ENCODE assay signal across 8 cellular contexts in genomic region chr7:2641406-2642393, GRCh38. TPM values are rescaled to one million over a fixed set of nuclear protein-coding genes. Genes with fewer than 3 reads are reported as not detected.
DNase-seq lines count a peak whose midpoint lies in the region; ATAC-seq and TF ChIP-seq lines count a peak whose summit lies in the region.

No MANE protein-coding gene starts in this region.

- peak overlapping the region; percentile 15; the same call in 1 of the 2 replicates for H3K4me2 ChIP-seq in OCI-LY1 (ENCODE audit: low read length)

- H2AFZ ChIP-seq in OCI-LY1 (ENCODE audit: low read length) = no peak overlapping the region

- no peak overlapping the region for H3K4me3 ChIP-seq in OCI-LY1 (ENCODE audit: low read depth, low read length, poor library complexity, severe bottlenecking)
- H3K4me3 ChIP-seq in duodenal mucosa (ENCODE audit: low read depth in 1 of 2, low read length in 2 of 2) = peak overlapping the region in 1 of 2 donors; percentile 22
- peak overlapping the region in 1 of 3 donors; percentile 12 for H3K4me3 ChIP-seq in right lobe of liver

- no peak overlapping the region for H3K27ac ChIP-seq in OCI-LY1 (ENCODE audit: low read depth, low read length, poor library complexity, severe bottlenecking)
- peak overlapping the region; percentile 56 for H3K27ac ChIP-seq in duodenal mucosa (ENCODE audit: low read depth, low read length)
- peak overlapping the region; percentile 79 to 83 (median 80) for H3K27ac ChIP-seq in right lobe of liver

- H3K9ac ChIP-seq in OCI-LY1 (ENCODE audit: low read length) = no peak overlapping the region
- H3K9ac ChIP-seq in duodenal mucosa (ENCODE audit: low read depth in 1 of 2, low read length in 2 of 2) = peak overlapping the region; percentile 4 to 25

- TF ChIP-seq CTCF in OCI-LY1 (IDR thresholded peaks at IDR 0.05; ENCODE audit: low read length) = no peak
- TF ChIP-seq CTCF in right lobe of liver (IDR thresholded peaks at IDR 0.05) = no peak

- ATAC-seq in right lobe of liver = peak; percentile 59 to 74 (median 64)
- no peak for ATAC-seq in HG03039 (IDR thresholded peaks at IDR 0.05; ENCODE audit: unreplicated experiment)

- H3K27me3 ChIP-seq in OCI-LY1 (ENCODE audit: insufficient read depth, low read length) (peaks cover 10% of the 10 kb centered on the region; the same call in 1 of the 2 replicates), duodenal mucosa (ENCODE audit: control insufficient read depth in 1 of 2, insufficient read depth in 2 of 2, low read length in 2 of 2) (no peaks in the 10 kb centered on the region), right lobe of liver (no peaks in the 10 kb centered on the region)

- H3K9me3 ChIP-seq in OCI-LY1 (ENCODE audit: low read length) (no peaks in the 10 kb centered on the region), duodenal mucosa (ENCODE audit: control insufficient read depth in 1 of 2, low read length in 2 of 2) (no peaks in the 10 kb centered on the region), right lobe of liver (no peaks in the 10 kb centered on the region)

- peak; percentile 58 for TF ChIP-seq POLR2A in right lobe of liver (IDR thresholded peaks at IDR 0.05)

- no peaks in the 10 kb centered on the region for H3K79me2 ChIP-seq in OCI-LY1 (ENCODE audit: insufficient read depth, low read length)

- peaks cover 33% of the 10 kb centered on the region for H3K4me1 ChIP-seq in OCI-LY1 (ENCODE audit: insufficient read depth, low read length, severe bottlenecking)
- peaks cover 12 to 29% of the 10 kb centered on the region in 2 donors for H3K4me1 ChIP-seq in duodenal mucosa (ENCODE audit: control insufficient read depth in 1 of 2, insufficient read depth in 2 of 2, low read length in 2 of 2)
- peaks cover 0 to 54% (median 33%) of the 10 kb centered on the region in 4 donors for H3K4me1 ChIP-seq in right lobe of liver

- H3K36me3 ChIP-seq in OCI-LY1 (ENCODE audit: insufficient read depth, low read length) (no peaks in the 10 kb centered on the region), duodenal mucosa (ENCODE audit: control insufficient read depth in 1 of 2, insufficient read depth in 2 of 2, low read length in 2 of 2) (no peaks in the 10 kb centered on the region), right lobe of liver (no peaks in the 10 kb centered on the region)

- intact Hi-C loops in right lobe of liver (cut with DNase I) = no loop called here

- DNase-seq in NCI-H446 (lab: John Stamatoyannopoulos, UW) (peak; percentile 38 to 70), NCI-H446 treated with DMSO at 0.1 percent for 48 hours (lab: John Stamatoyannopoulos, UW) (no peak), right lobe of liver (peak; percentile 93 to 96 (median 93)), superior temporal gyrus (ENCODE audit: extremely low spot score) (peak; percentile 85), NCI-H345 treated with DMSO at 0.1 percent for 48 hours (lab: John Stamatoyannopoulos, UW; ENCODE audit: unreplicated experiment) (no peak)

- H4K20me1 ChIP-seq in OCI-LY1 (ENCODE audit: insufficient read depth, low read length) = no peaks in the 10 kb centered on the region

- H3K9me2 ChIP-seq in OCI-LY1 (ENCODE audit: low read depth, low read length) = no peaks in the 10 kb centered on the region

- WGBS in right lobe of liver (ENCODE audit: insufficient coverage, low coverage, low lambda C conversion rate, missing lambda C conversion rate) = 4% methylated on average over 10 of the region's 39 CpGs

- H3F3A ChIP-seq in OCI-LY1 (ENCODE audit: insufficient read depth, low read length) = no peaks in the 10 kb centered on the region

RNA-seq across cellular contexts. Expression of gene TTYH3, which starts 9.9 kb away (rescaled TPM):
- total RNA-seq in right lobe of liver = 10 to 100 TPM; 10.3 to 59.3 (median 37.6) TPM

RNA-seq across cellular contexts. Expression of gene AMZ1, which starts 46.3 kb away (rescaled TPM):
- 1 to 10 TPM in 4 of 6 experiments, under 1 TPM in 1, not detected in 1; 0.42 to 5.8 (median 1.4) TPM for total RNA-seq in right lobe of liver

Comparison
In these comparisons a context has a peak if more than half of its experiments do, and no peak if none do; other contexts are left out.
1. DNase-seq: peak in NCI-H446 (2 of 2), right lobe of liver (3 of 3) and superior temporal gyrus (single experiment); none in NCI-H446 treated with DMSO at 0.1 percent for 48 hours (single experiment) and NCI-H345 treated with DMSO at 0.1 percent for 48 hours (single experiment).